ENCODE assay signal across 19 cellular contexts in genomic region chr5:177045628-177046027, GRCh38.
"Had no signal": no experiment of that assay in that cellular context is flagged by ENCODE, and none has a peak within 500 bp of the region (broad histone marks: within the 10 kb centered on the region; RNA-seq: fewer than 3 reads in every experiment).

No MANE protein-coding gene starts in this region.

- DNase-seq: KBM-7, MV-4-11, NCI-H1048, NCI-H1105, NCI-H1417, NCI-H1436 treated with DMSO at 0.1 percent for 48 hours, NCI-H1694, NCI-H187 treated with DMSO at 0.1 percent for 48 hours, NCI-H2081 treated with DMSO at 0.1 percent for 48 hours, NCI-H2171, NCI-H226, NCI-H446, NCI-H510A, NCI-H524 treated with DMSO at 0.1 percent for 48 hours, NCI-H69, NCI-H774, SHP77, SK-N-SH had no signal

- H3K4me2 ChIP-seq: SK-N-SH had no signal

- H3K27ac ChIP-seq: RWPE1 had no signal

- H3K9me2 ChIP-seq: SK-N-SH had no signal

- H3K9me3 ChIP-seq: SK-N-SH had no signal
